In genomic region chr2:96108578-96109561, GRCh38 we compare ENCODE assay signal across 1 cellular context.
TF ChIP-seq lines count a peak whose summit lies in the region.

No MANE protein-coding gene starts in this region.

TF ChIP-seq in HepG2, 621 proteins besides CTCF, POLR2A, EP300 and RAD21:
- no peak for TF ChIP-seq ZNF367 (CRISPR knock-in tag; IDR thresholded peaks at IDR 0.05; ENCODE audit: borderline replicate concordance)
- TF ChIP-seq MLLT10 (CRISPR knock-in tag; IDR thresholded peaks at IDR 0.05): no peak
- no peak for TF ChIP-seq MAFK (conservative IDR thresholded peaks at IDR 0.05 in 1 of 2, IDR thresholded peaks at IDR 0.05 in 1 of 2; ENCODE audit: low read length in 2 of 2)
- TF ChIP-seq ELF1 (CRISPR knock-in tag; IDR thresholded peaks at IDR 0.05): peak; percentile 82
- peak; percentile 42; the same call in 1 of the 2 replicates for TF ChIP-seq PATZ1 (CRISPR knock-in tag; IDR thresholded peaks at IDR 0.05)
- TF ChIP-seq BRF2 (CRISPR knock-in tag; IDR thresholded peaks at IDR 0.05): 0 out of 2 replicates have a peak, but pooled peaks have one; percentile 1
- TF ChIP-seq PHF21A (CRISPR knock-in tag; IDR thresholded peaks at IDR 0.05): 0 out of 2 replicates have a peak, but pooled peaks have one; percentile 33
- peak; percentile 51; the same call in 1 of the 2 replicates for TF ChIP-seq ZFP91 (CRISPR knock-in tag; IDR thresholded peaks at IDR 0.05; ENCODE audit: borderline replicate concordance)
- TF ChIP-seq ZNF616 (CRISPR knock-in tag; IDR thresholded peaks at IDR 0.05; ENCODE audit: low read depth): no peak
- no peak for TF ChIP-seq MED1 (CRISPR knock-in tag; IDR thresholded peaks at IDR 0.05)
- no peak for TF ChIP-seq MIER2 (CRISPR knock-in tag; IDR thresholded peaks at IDR 0.05)
- 0 out of 2 replicates have a peak, but pooled peaks have one; percentile 35 for TF ChIP-seq KDM5B (CRISPR knock-in tag; IDR thresholded peaks at IDR 0.05; ENCODE audit: borderline replicate concordance)
- TF ChIP-seq GFI1 (CRISPR knock-in tag; IDR thresholded peaks at IDR 0.05; ENCODE audit: borderline replicate concordance): peak; percentile 96
- peak; percentile 21; the same call in 1 of the 2 replicates for TF ChIP-seq HDAC1 (CRISPR knock-in tag; IDR thresholded peaks at IDR 0.05)
- TF ChIP-seq ZBTB7A (CRISPR knock-in tag; IDR thresholded peaks at IDR 0.05): 0 out of 2 replicates have a peak, but pooled peaks have one; percentile 24
- TF ChIP-seq ZNF687 (CRISPR knock-in tag; IDR thresholded peaks at IDR 0.05): peak; percentile 27; the same call in 1 of the 2 replicates
- no peak for TF ChIP-seq AGO2 (optimal IDR thresholded peaks at IDR 0.05; ENCODE audit: low read depth, low read length)
- TF ChIP-seq ZSCAN5A (CRISPR knock-in tag; IDR thresholded peaks at IDR 0.05; ENCODE audit: borderline replicate concordance): 0 out of 2 replicates have a peak, but pooled peaks have one; percentile 23
- 0 out of 2 replicates have a peak, but pooled peaks have one; percentile 20 for TF ChIP-seq BORCS8-MEF2B (CRISPR knock-in tag; IDR thresholded peaks at IDR 0.05)
- TF ChIP-seq GABPB1 (CRISPR knock-in tag; IDR thresholded peaks at IDR 0.05): peak; percentile 50
- TF ChIP-seq MEIS1 (CRISPR knock-in tag; IDR thresholded peaks at IDR 0.05; ENCODE audit: borderline replicate concordance): 0 out of 2 replicates have a peak, but pooled peaks have one; percentile 28
- TF ChIP-seq ZSCAN25 (CRISPR knock-in tag; IDR thresholded peaks at IDR 0.05): peak; percentile 86
- TF ChIP-seq GABPA (IDR thresholded peaks at IDR 0.05; ENCODE audit: low read depth, low read length): peak; percentile 31; the same call in 1 of the 2 replicates
- peak; percentile 65; the same call in 1 of the 2 replicates for TF ChIP-seq GABPA (CRISPR knock-in tag; IDR thresholded peaks at IDR 0.05; ENCODE audit: low read depth)
TF ChIP-seq in HepG2: peak in this region for 16.
